Comparison of ENCODE assay signal across 21 cellular contexts in the genomic region with DNA sequence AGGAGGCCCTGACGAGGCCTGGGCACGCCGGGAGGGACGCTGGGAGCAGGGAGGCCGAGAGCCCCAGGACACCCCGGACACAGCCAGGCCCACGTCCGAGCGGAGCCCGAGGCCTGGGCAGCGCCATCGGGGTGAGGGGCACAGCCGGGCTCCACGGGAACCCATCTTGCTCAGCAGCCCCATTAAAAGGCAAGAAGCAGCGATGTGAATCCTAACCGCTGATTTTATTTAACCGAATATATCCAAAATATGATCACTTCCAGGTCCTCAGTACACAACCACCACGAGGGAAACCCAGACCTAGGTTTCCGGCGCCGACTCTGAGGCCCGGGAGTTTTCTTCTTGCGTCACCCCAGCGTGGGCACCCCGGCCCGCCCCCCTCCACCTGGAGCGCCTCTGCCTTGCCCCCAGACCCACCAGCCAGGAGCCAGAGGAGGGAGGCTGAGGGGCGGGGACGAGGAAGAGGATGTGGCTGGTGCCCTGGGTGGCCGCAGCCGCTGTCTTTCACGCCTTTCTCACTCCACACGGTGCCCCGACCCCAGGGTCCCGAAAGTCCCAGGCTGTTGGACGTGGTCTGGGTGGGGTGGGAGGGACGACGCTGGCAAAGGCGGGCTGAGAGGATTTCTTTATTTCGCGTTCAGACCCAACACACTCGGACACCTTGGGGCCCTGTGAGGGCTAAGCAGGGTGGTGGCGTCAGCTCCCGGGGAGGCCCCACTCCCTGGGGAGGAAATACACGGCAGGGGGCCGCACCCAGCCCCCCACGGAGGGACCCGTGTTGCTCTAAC. TPM values are rescaled to one million over a fixed set of nuclear protein-coding genes. Genes with fewer than 3 reads are reported as not detected.
A peak's percentile ranks its signal among the peaks of the same experiment; 100 is the strongest.
DNase-seq lines count a peak whose midpoint lies in the region; ATAC-seq, FAIRE-seq and TF ChIP-seq lines count a peak whose summit lies in the region.
"Had no signal": no experiment of that assay in that cellular context is flagged by ENCODE, and none has a peak within 500 bp of the region (broad histone marks: within the 10 kb centered on the region; RNA-seq: fewer than 3 reads in every experiment).

No MANE protein-coding gene starts in this region.

- no peaks in the 10 kb centered on the region for H3K79me2 ChIP-seq in HepG2 (ENCODE audit: insufficient read depth, low read length)

- H3K27me3 ChIP-seq in HepG2 (ENCODE audit: control insufficient read depth in 1 of 2, insufficient read depth in 2 of 2, low read length in 2 of 2): peaks cover 0 to 1% of the 10 kb centered on the region in 2 experiments; a peak in 3 of 5 replicates
- H3K27me3 ChIP-seq: SJSA1 had no signal

- ATAC-seq in HepG2: no peak
- ATAC-seq in stimulated activated naive B cell treated with anti-CD40 and anti-IgM and Interleukin-4, amounts not matched to agents 10 μg/mL and 1 μg/mL and 100 μg/mL, for 72 hours (replicated peaks): peak in 1 of 2 donors; percentile 42
- ATAC-seq: Right ventricle myocardium inferior had no signal

- no peaks in the 10 kb centered on the region; a peak in 1 of 5 replicates for H3K36me3 ChIP-seq in HepG2 (replicated peaks in 1 of 2; ENCODE audit: control insufficient read depth in 1 of 2, insufficient read depth in 2 of 2, low read length in 2 of 2)

- intact Hi-C loops in HepG2 (cut with micrococcal nuclease; ENCODE audit: unreplicated experiment): no loop called here

- no peaks in the 10 kb centered on the region for H3K9me3 ChIP-seq in HepG2 (ENCODE audit: low read length)
- H3K9me3 ChIP-seq: SJSA1 had no signal

- no peaks in the 10 kb centered on the region for H4K20me1 ChIP-seq in HepG2 (ENCODE audit: insufficient read depth, low read length)

- no peak for TF ChIP-seq EP300 in HepG2 (IDR thresholded peaks at IDR 0.05; ENCODE audit: low read depth in 2 of 2, low read length in 2 of 2)
- no peak for TF ChIP-seq EP300 in HepG2 (CRISPR knock-in tag; IDR thresholded peaks at IDR 0.05; ENCODE audit: borderline replicate concordance)

- peak overlapping the region; percentile 87 for H3K27ac Mint-ChIP-seq in stimulated activated naive B cell treated with anti-CD40 and anti-IgM and Interleukin-4, amounts not matched to agents 10 μg/mL and 1 μg/mL and 100 μg/mL, for 72 hours
- H3K27ac Mint-ChIP-seq: H9 had no signal

- H3K9ac ChIP-seq in HepG2 (ENCODE audit: insufficient read depth, low read depth, low read length): no peak overlapping the region
- H3K9ac ChIP-seq: KMS-11 had no signal

- no peak for TF ChIP-seq RAD21 in HepG2 (CRISPR knock-in tag; IDR thresholded peaks at IDR 0.05)

- H3K36me3 Mint-ChIP-seq in stimulated activated naive B cell treated with anti-CD40 and anti-IgM and Interleukin-4, amounts not matched to agents 10 μg/mL and 1 μg/mL and 100 μg/mL, for 72 hours: peaks cover 22% of the 10 kb centered on the region in 2 donors

- in situ Hi-C loops in HepG2 (cut with HindIII; ENCODE audit: extremely low pct_ligation_motif_present, low pct_unique_long_range_greater_than_20kb): no loop called here

- 90% methylated on average over 42 of the region's 48 CpGs for WGBS in HepG2 (ENCODE audit: low lambda C conversion rate)

- DNase-seq in GM19239 (ENCODE audit: insufficient read length, low spot score): peak; percentile 94
- peak; percentile 39 for DNase-seq in NAMALWA (ENCODE audit: low spot score)
- DNase-seq in HepG2 (ENCODE audit: low spot score): no peak
- no peak for DNase-seq in stimulated activated naive B cell treated with anti-CD40 and anti-IgM and Interleukin-4, amounts not matched to agents 10 μg/mL and 1 μg/mL and 100 μg/mL, for 72 hours
- DNase-seq in cortex of kidney (lab: John Stamatoyannopoulos, UW): no peak
- DNase-seq in NCI-H1105 (lab: John Stamatoyannopoulos, UW): no peak
- no peak for DNase-seq in NCI-H69 (lab: John Stamatoyannopoulos, UW)
- DNase-seq: DMS53, GDM1, H9, NCI-H1694, NCI-H2081, NCI-H2171 treated with DMSO at 0.1 percent for 48 hours, NCI-H526 had no signal

- TF ChIP-seq POLR2A in HepG2 (IDR thresholded peaks at IDR 0.05; ENCODE audit: insufficient read depth in 1 of 2, low read depth in 2 of 2, low read length in 2 of 2): no peak

- POLR2A ChIA-PET in HepG2 (lab: Yijun Ruan, JAX): no interaction called here

- no peaks in the 10 kb centered on the region for H3K4me1 Mint-ChIP-seq in stimulated activated naive B cell treated with anti-CD40 and anti-IgM and Interleukin-4, amounts not matched to agents 10 μg/mL and 1 μg/mL and 100 μg/mL, for 72 hours
- H3K4me1 Mint-ChIP-seq: H9 had no signal

- H3K4me3 ChIP-seq in HepG2 (replicated peaks in 1 of 3; ENCODE audit: insufficient read depth in 1 of 3, low read depth in 2 of 3, low read length in 3 of 3): no peak overlapping the region
- H3K4me3 ChIP-seq: SJSA1 had no signal

- CTCF ChIA-PET in HepG2 (lab: Yijun Ruan, JAX; ENCODE audit: low intra/inter-chr PET ratio, low total read pairs): no interaction called here

- H2AFZ ChIP-seq in HepG2 (ENCODE audit: low read length): no peak overlapping the region

- no peaks in the 10 kb centered on the region for H3K9me3 Mint-ChIP-seq in stimulated activated naive B cell treated with anti-CD40 and anti-IgM and Interleukin-4, amounts not matched to agents 10 μg/mL and 1 μg/mL and 100 μg/mL, for 72 hours
- H3K9me3 Mint-ChIP-seq: H9 had no signal

- no peak overlapping the region for H3K27ac ChIP-seq in HepG2 (ENCODE audit: extremely low read length, insufficient read depth, low read length)
- H3K27ac ChIP-seq: HL-60, KMS-11, SJSA1 had no signal

- H3K4me3 Mint-ChIP-seq in stimulated activated naive B cell treated with anti-CD40 and anti-IgM and Interleukin-4, amounts not matched to agents 10 μg/mL and 1 μg/mL and 100 μg/mL, for 72 hours: no peak overlapping the region
- H3K4me3 Mint-ChIP-seq: H9 had no signal

- no TSS peak for BruUV-seq in HepG2 (replicated peaks; lab: Mats Ljungman, UMichigan)

- no peak for TF ChIP-seq CTCF in HepG2 (CRISPR knock-in tag; IDR thresholded peaks at IDR 0.05)

- no peaks in the 10 kb centered on the region for H3K27me3 Mint-ChIP-seq in stimulated activated naive B cell treated with anti-CD40 and anti-IgM and Interleukin-4, amounts not matched to agents 10 μg/mL and 1 μg/mL and 100 μg/mL, for 72 hours

- peaks cover 14% of the 10 kb centered on the region for H3K4me1 ChIP-seq in HepG2 (ENCODE audit: insufficient read depth, low read length)
- H3K4me1 ChIP-seq: SJSA1 had no signal

- FAIRE-seq in GM19239 (lab: Jason Lieb, UNC) (peak; percentile 65), HepG2 (lab: Jason Lieb, UNC) (no peak)

- H3K4me2 ChIP-seq in HepG2 (ENCODE audit: low read depth, low read length): no peak overlapping the region
- H3K4me2 ChIP-seq: KMS-11 had no signal

RNA-seq across cellular contexts. Expression of a gene that starts 0.6 kb away (rescaled TPM):
- total RNA-seq in HepG2 (2016; rRNA removed; fragmentation: Illumina TruSeq; extraction: Trizol): 1.5 and 1.8 TPM in 2 replicates
- 0.61 and 0.79 TPM in 2 replicates for total RNA-seq in HepG2 (2016; cell fraction: cytosol; rRNA removed; fragmentation: Illumina TruSeq; extraction: Trizol; ENCODE audit: low read depth)
- 1.4 and 1.7 TPM in 2 replicates for total RNA-seq in HepG2 (2016; cell fraction: insoluble cytoplasmic fraction; rRNA removed; fragmentation: Illumina TruSeq; extraction: Trizol)
- 0.83 and 1.1 TPM in 2 replicates for total RNA-seq in HepG2 (2016; cell fraction: membrane; rRNA removed; fragmentation: Illumina TruSeq; extraction: Trizol)
- 0.31 TPM in 1 of 2 replicates, not detected in the other for total RNA-seq in HepG2 (2016; cell fraction: nucleus; rRNA removed; fragmentation: Illumina TruSeq; extraction: Trizol)
- 0.84 and 0.92 TPM in 2 replicates for polyA plus RNA-seq in HepG2 (2011; rRNA removed)
- 0.24 and 0.56 TPM in 2 replicates for polyA plus RNA-seq in HepG2 (2011; cell fraction: cytosol; rRNA removed)
- polyA plus RNA-seq in HepG2 (2011; cell fraction: nucleus; rRNA removed): 2.1 and 2.4 TPM in 2 replicates
- polyA plus RNA-seq in HepG2 (2012): 0.48 and 1.2 TPM in 2 replicates
- 0.92 and 1.0 TPM in 2 replicates for polyA plus RNA-seq in HepG2 (2016; cell fraction: cytosol; fragmentation: Illumina TruSeq; extraction: Trizol; ENCODE audit: low read depth)
- 0.65 and 1.6 TPM in 2 replicates for polyA plus RNA-seq in HepG2 (2016; cell fraction: insoluble cytoplasmic fraction; fragmentation: Illumina TruSeq; extraction: Trizol; ENCODE audit: low read depth)
- polyA plus RNA-seq in HepG2 (2016; cell fraction: membrane; fragmentation: Illumina TruSeq; extraction: Trizol; ENCODE audit: low read depth): 0.45 and 0.71 TPM in 2 replicates
- polyA plus RNA-seq in HepG2 (2016; cell fraction: nucleus; fragmentation: Illumina TruSeq; extraction: Trizol; ENCODE audit: insufficient read depth, low read depth): 2.3 and 3.5 TPM in 2 replicates
- not detected in 2 replicates for polyA minus RNA-seq in HepG2 (2011; rRNA and poly(A)+ RNA removed; ENCODE audit: low replicate concordance)
- not detected in 2 replicates for polyA minus RNA-seq in HepG2 (2011; cell fraction: cytosol; rRNA and poly(A)+ RNA removed)
- polyA minus RNA-seq in HepG2 (2011; cell fraction: nucleus; rRNA and poly(A)+ RNA removed): 0.12 and 0.26 TPM in 2 replicates
- total RNA-seq: HT-29, SJSA1 had no signal

RNA-seq across cellular contexts. Expression of a gene that starts 14.0 kb away (rescaled TPM):
- 0.15 TPM in 1 of 2 replicates, not detected in the other for total RNA-seq in HepG2 (2016; rRNA removed; fragmentation: Illumina TruSeq; extraction: Trizol)
- not detected in 2 replicates for total RNA-seq in HepG2 (2016; cell fraction: cytosol; rRNA removed; fragmentation: Illumina TruSeq; extraction: Trizol; ENCODE audit: low read depth)
- 0.13 TPM in 1 of 2 replicates, not detected in the other for total RNA-seq in HepG2 (2016; cell fraction: insoluble cytoplasmic fraction; rRNA removed; fragmentation: Illumina TruSeq; extraction: Trizol)
- not detected in 2 replicates for total RNA-seq in HepG2 (2016; cell fraction: membrane; rRNA removed; fragmentation: Illumina TruSeq; extraction: Trizol)
- total RNA-seq in HepG2 (2016; cell fraction: nucleus; rRNA removed; fragmentation: Illumina TruSeq; extraction: Trizol): not detected in 2 replicates
- not detected in 2 replicates for polyA plus RNA-seq in HepG2 (2011; rRNA removed)
- not detected in 2 replicates for polyA plus RNA-seq in HepG2 (2011; cell fraction: cytosol; rRNA removed)
- polyA plus RNA-seq in HepG2 (2011; cell fraction: nucleus; rRNA removed): not detected in 2 replicates
- polyA plus RNA-seq in HepG2 (2012): not detected in 2 replicates
- not detected in 2 replicates for polyA plus RNA-seq in HepG2 (2016; cell fraction: cytosol; fragmentation: Illumina TruSeq; extraction: Trizol; ENCODE audit: low read depth)
- not detected in 2 replicates for polyA plus RNA-seq in HepG2 (2016; cell fraction: insoluble cytoplasmic fraction; fragmentation: Illumina TruSeq; extraction: Trizol; ENCODE audit: low read depth)
- not detected in 2 replicates for polyA plus RNA-seq in HepG2 (2016; cell fraction: membrane; fragmentation: Illumina TruSeq; extraction: Trizol; ENCODE audit: low read depth)
- polyA plus RNA-seq in HepG2 (2016; cell fraction: nucleus; fragmentation: Illumina TruSeq; extraction: Trizol; ENCODE audit: insufficient read depth, low read depth): not detected in 2 replicates
- polyA minus RNA-seq in HepG2 (2011; rRNA and poly(A)+ RNA removed; ENCODE audit: low replicate concordance): not detected in 2 replicates
- not detected in 2 replicates for polyA minus RNA-seq in HepG2 (2011; cell fraction: cytosol; rRNA and poly(A)+ RNA removed)
- not detected in 2 replicates for polyA minus RNA-seq in HepG2 (2011; cell fraction: nucleus; rRNA and poly(A)+ RNA removed)
- total RNA-seq: A673, H9, HT-29, SJSA1 had no signal
- polyA plus RNA-seq: BJ had no signal

RNA-seq across cellular contexts. Expression of a gene that starts 24.4 kb away (rescaled TPM):
- 29.6 and 29.9 TPM in 2 replicates for total RNA-seq in HepG2 (2016; rRNA removed; fragmentation: Illumina TruSeq; extraction: Trizol)
- total RNA-seq in HepG2 (2016; cell fraction: cytosol; rRNA removed; fragmentation: Illumina TruSeq; extraction: Trizol; ENCODE audit: low read depth): 22.0 and 23.6 TPM in 2 replicates
- 27.3 and 30.2 TPM in 2 replicates for total RNA-seq in HepG2 (2016; cell fraction: insoluble cytoplasmic fraction; rRNA removed; fragmentation: Illumina TruSeq; extraction: Trizol)
- 24.5 and 33.2 TPM in 2 replicates for total RNA-seq in HepG2 (2016; cell fraction: membrane; rRNA removed; fragmentation: Illumina TruSeq; extraction: Trizol)
- 11.7 and 14.7 TPM in 2 replicates for total RNA-seq in HepG2 (2016; cell fraction: nucleus; rRNA removed; fragmentation: Illumina TruSeq; extraction: Trizol)
- 17.6 and 19.2 TPM in 2 replicates for polyA plus RNA-seq in HepG2 (2011; rRNA removed)
- polyA plus RNA-seq in HepG2 (2011; cell fraction: cytosol; rRNA removed): 21.5 and 24.4 TPM in 2 replicates
- 9.1 and 10.9 TPM in 2 replicates for polyA plus RNA-seq in HepG2 (2011; cell fraction: nucleus; rRNA removed)
- 8.9 and 10.5 TPM in 2 replicates for polyA plus RNA-seq in HepG2 (2012)
- polyA plus RNA-seq in HepG2 (2016; cell fraction: cytosol; fragmentation: Illumina TruSeq; extraction: Trizol; ENCODE audit: low read depth): 13.9 and 22.1 TPM in 2 replicates
- polyA plus RNA-seq in HepG2 (2016; cell fraction: insoluble cytoplasmic fraction; fragmentation: Illumina TruSeq; extraction: Trizol; ENCODE audit: low read depth): 19.8 and 20.7 TPM in 2 replicates
- 17.4 and 20.9 TPM in 2 replicates for polyA plus RNA-seq in HepG2 (2016; cell fraction: membrane; fragmentation: Illumina TruSeq; extraction: Trizol; ENCODE audit: low read depth)
- 20.4 and 23.0 TPM in 2 replicates for polyA plus RNA-seq in HepG2 (2016; cell fraction: nucleus; fragmentation: Illumina TruSeq; extraction: Trizol; ENCODE audit: insufficient read depth, low read depth)
- 10.9 and 14.0 TPM in 2 replicates for polyA minus RNA-seq in HepG2 (2011; rRNA and poly(A)+ RNA removed; ENCODE audit: low replicate concordance)
- 5.3 and 5.4 TPM in 2 replicates for polyA minus RNA-seq in HepG2 (2011; cell fraction: cytosol; rRNA and poly(A)+ RNA removed)
- 6.5 and 7.5 TPM in 2 replicates for polyA minus RNA-seq in HepG2 (2011; cell fraction: nucleus; rRNA and poly(A)+ RNA removed)

RNA-seq across cellular contexts. Expression of a gene that starts 29.9 kb away (rescaled TPM):
- 9.8 and 25.1 TPM in 2 replicates for total RNA-seq in HepG2 (2016; rRNA removed; fragmentation: Illumina TruSeq; extraction: Trizol)
- total RNA-seq in HepG2 (2016; cell fraction: cytosol; rRNA removed; fragmentation: Illumina TruSeq; extraction: Trizol; ENCODE audit: low read depth): 8.5 and 9.5 TPM in 2 replicates
- total RNA-seq in HepG2 (2016; cell fraction: insoluble cytoplasmic fraction; rRNA removed; fragmentation: Illumina TruSeq; extraction: Trizol): 6.2 and 24.1 TPM in 2 replicates
- 6.7 and 7.5 TPM in 2 replicates for total RNA-seq in HepG2 (2016; cell fraction: membrane; rRNA removed; fragmentation: Illumina TruSeq; extraction: Trizol)
- 22.9 and 27.4 TPM in 2 replicates for total RNA-seq in HepG2 (2016; cell fraction: nucleus; rRNA removed; fragmentation: Illumina TruSeq; extraction: Trizol)
- 24.6 and 33.6 TPM in 2 replicates for polyA plus RNA-seq in HepG2 (2011; rRNA removed)
- 11.6 and 26.3 TPM in 2 replicates for polyA plus RNA-seq in HepG2 (2011; cell fraction: cytosol; rRNA removed)
- 413 and 489 TPM in 2 replicates for polyA plus RNA-seq in HepG2 (2011; cell fraction: nucleus; rRNA removed)
- 30.8 and 56.7 TPM in 2 replicates for polyA plus RNA-seq in HepG2 (2012)
- polyA plus RNA-seq in HepG2 (2016; cell fraction: cytosol; fragmentation: Illumina TruSeq; extraction: Trizol; ENCODE audit: low read depth): 1.7 and 1.8 TPM in 2 replicates
- 6.7 and 9.1 TPM in 2 replicates for polyA plus RNA-seq in HepG2 (2016; cell fraction: insoluble cytoplasmic fraction; fragmentation: Illumina TruSeq; extraction: Trizol; ENCODE audit: low read depth)
- 3.8 and 6.1 TPM in 2 replicates for polyA plus RNA-seq in HepG2 (2016; cell fraction: membrane; fragmentation: Illumina TruSeq; extraction: Trizol; ENCODE audit: low read depth)
- 78.0 and 79.0 TPM in 2 replicates for polyA plus RNA-seq in HepG2 (2016; cell fraction: nucleus; fragmentation: Illumina TruSeq; extraction: Trizol; ENCODE audit: insufficient read depth, low read depth)
- 47.8 and 83.3 TPM in 2 replicates for polyA minus RNA-seq in HepG2 (2011; rRNA and poly(A)+ RNA removed; ENCODE audit: low replicate concordance)
- 15.7 and 20.3 TPM in 2 replicates for polyA minus RNA-seq in HepG2 (2011; cell fraction: cytosol; rRNA and poly(A)+ RNA removed)
- 46.9 and 49.4 TPM in 2 replicates for polyA minus RNA-seq in HepG2 (2011; cell fraction: nucleus; rRNA and poly(A)+ RNA removed)

RNA-seq across cellular contexts. Expression of a gene that starts 30.4 kb away (rescaled TPM):
- total RNA-seq in HepG2 (2016; rRNA removed; fragmentation: Illumina TruSeq; extraction: Trizol): 11.0 and 17.6 TPM in 2 replicates
- total RNA-seq in HepG2 (2016; cell fraction: cytosol; rRNA removed; fragmentation: Illumina TruSeq; extraction: Trizol; ENCODE audit: low read depth): 5.5 and 6.6 TPM in 2 replicates
- 10.1 and 16.6 TPM in 2 replicates for total RNA-seq in HepG2 (2016; cell fraction: insoluble cytoplasmic fraction; rRNA removed; fragmentation: Illumina TruSeq; extraction: Trizol)
- 9.9 and 10.4 TPM in 2 replicates for total RNA-seq in HepG2 (2016; cell fraction: membrane; rRNA removed; fragmentation: Illumina TruSeq; extraction: Trizol)
- 12.2 and 16.5 TPM in 2 replicates for total RNA-seq in HepG2 (2016; cell fraction: nucleus; rRNA removed; fragmentation: Illumina TruSeq; extraction: Trizol)
- 10.4 and 13.4 TPM in 2 replicates for polyA plus RNA-seq in HepG2 (2011; rRNA removed)
- polyA plus RNA-seq in HepG2 (2011; cell fraction: cytosol; rRNA removed): 3.3 and 4.7 TPM in 2 replicates
- polyA plus RNA-seq in HepG2 (2011; cell fraction: nucleus; rRNA removed): 75.3 and 105 TPM in 2 replicates
- polyA plus RNA-seq in HepG2 (2012): 7.2 and 11.6 TPM in 2 replicates
- 2.4 and 4.0 TPM in 2 replicates for polyA plus RNA-seq in HepG2 (2016; cell fraction: cytosol; fragmentation: Illumina TruSeq; extraction: Trizol; ENCODE audit: low read depth)
- polyA plus RNA-seq in HepG2 (2016; cell fraction: insoluble cytoplasmic fraction; fragmentation: Illumina TruSeq; extraction: Trizol; ENCODE audit: low read depth): 11.7 and 13.2 TPM in 2 replicates
- 4.2 and 6.8 TPM in 2 replicates for polyA plus RNA-seq in HepG2 (2016; cell fraction: membrane; fragmentation: Illumina TruSeq; extraction: Trizol; ENCODE audit: low read depth)
- polyA plus RNA-seq in HepG2 (2016; cell fraction: nucleus; fragmentation: Illumina TruSeq; extraction: Trizol; ENCODE audit: insufficient read depth, low read depth): 48.5 and 55.0 TPM in 2 replicates
- 14.8 and 18.0 TPM in 2 replicates for polyA minus RNA-seq in HepG2 (2011; rRNA and poly(A)+ RNA removed; ENCODE audit: low replicate concordance)
- 7.9 and 12.6 TPM in 2 replicates for polyA minus RNA-seq in HepG2 (2011; cell fraction: cytosol; rRNA and poly(A)+ RNA removed)
- 9.3 and 22.1 TPM in 2 replicates for polyA minus RNA-seq in HepG2 (2011; cell fraction: nucleus; rRNA and poly(A)+ RNA removed)

Comparison
In these comparisons a context has a peak if more than half of its experiments do, and no peak if none do; other contexts are left out.
1. DNase-seq: peak in GM19239 (single experiment) and NAMALWA (single experiment); none in HepG2 (single experiment), stimulated activated naive B cell treated with anti-CD40 and anti-IgM and Interleukin-4, amounts not matched to agents 10 μg/mL and 1 μg/mL and 100 μg/mL, for 72 hours (single experiment), cortex of kidney (single experiment), NCI-H1105 (single experiment) and NCI-H69 (single experiment).